8 cellular contexts compared by ENCODE assay signal in the genomic region with DNA sequence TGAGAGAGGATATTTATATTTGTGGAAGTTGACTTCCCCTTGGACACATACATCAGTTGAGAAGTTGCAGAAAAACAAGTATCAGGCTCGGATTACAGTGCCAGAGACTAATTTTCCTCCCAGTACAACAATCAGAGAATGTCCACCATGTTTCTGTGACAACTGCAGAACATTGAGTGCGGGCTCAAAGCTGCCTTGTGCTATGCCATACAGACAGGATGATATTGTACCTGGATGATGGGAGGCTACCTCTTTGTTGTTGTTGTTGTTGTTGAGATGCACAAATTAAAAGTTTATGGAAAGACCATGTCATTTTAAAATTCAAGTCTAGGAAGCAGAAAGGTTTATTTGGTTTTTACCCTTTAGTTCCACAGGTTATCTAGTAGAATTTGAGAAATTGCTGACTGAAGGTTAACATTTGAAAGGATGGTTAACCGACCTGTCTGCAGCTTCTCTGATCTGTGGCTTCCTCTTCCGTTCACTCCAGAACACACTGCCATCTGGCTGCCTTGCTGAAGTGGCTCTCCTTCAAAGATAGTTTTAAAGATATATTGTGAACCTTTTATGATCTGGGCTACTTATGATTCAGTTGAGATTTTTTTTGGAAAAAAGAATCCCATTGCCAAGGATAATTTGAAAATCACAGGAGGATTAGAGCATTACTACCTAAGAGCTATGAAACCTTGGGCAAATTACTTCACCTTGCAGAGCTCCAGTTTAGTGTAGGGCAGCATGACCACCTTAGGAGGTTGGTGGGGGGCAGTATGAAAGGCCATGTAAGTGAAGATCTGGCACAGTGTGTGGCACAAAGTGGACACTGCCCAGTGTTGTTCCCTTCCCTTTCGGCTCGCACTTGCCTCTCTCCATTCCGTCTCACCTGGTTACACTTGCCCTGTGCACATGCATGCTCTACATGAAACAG. TPM values are rescaled to one million over a fixed set of nuclear protein-coding genes. Genes with fewer than 3 reads are reported as not detected.
DNase-seq lines count a peak whose midpoint lies in the region; ATAC-seq, FAIRE-seq and TF ChIP-seq lines count a peak whose summit lies in the region.
"Had no signal": no experiment of that assay in that cellular context is flagged by ENCODE, and none has a peak within 500 bp of the region (broad histone marks: within the 10 kb centered on the region; RNA-seq: fewer than 3 reads in every experiment).

No MANE protein-coding gene starts in this region.

- FAIRE-seq in small intestine (lab: Jason Lieb, UNC) = no peak

- no peak for TF ChIP-seq CTCF in ascending aorta (IDR thresholded peaks at IDR 0.05)

- H3K4me3 ChIP-seq in small intestine (ENCODE audit: low read depth in 1 of 2, low read length in 2 of 2) (no peak overlapping the region), ascending aorta (no peak overlapping the region)

- peak; percentile 65 for ATAC-seq in GM19025 (IDR thresholded peaks at IDR 0.05; ENCODE audit: low read depth, unreplicated experiment)
- peak; percentile 87 for ATAC-seq in HG02981 (IDR thresholded peaks at IDR 0.05; ENCODE audit: unreplicated experiment)

- 67 to 79% (median 72%) methylated on average over 7 of the region's 7 CpGs for WGBS in small intestine, 3 donors

- no peaks in the 10 kb centered on the region for H3K27me3 ChIP-seq in small intestine (ENCODE audit: control insufficient read depth in 2 of 2, insufficient read depth in 2 of 2, low read length in 2 of 2)
- H3K27me3 ChIP-seq in ascending aorta = no peaks in the 10 kb centered on the region

- DNase-seq in UCSD-AML1 (lab: John Stamatoyannopoulos, UW; ENCODE audit: unreplicated experiment) (peak; percentile 30), small intestine (peak; percentile 56), ascending aorta (ENCODE audit: low spot score in 2 of 2) (no peak), SKM-1 treated with dmso at 0.1 percent for 144 hours (lab: John Stamatoyannopoulos, UW; ENCODE audit: unreplicated experiment) (no peak)
- no peak for DNase-seq in activated CD4-positive, CD25-positive, alpha-beta regulatory T cell treated with anti-CD3 and anti-CD28 coated beads, Interleukin-2, amount 50 U/mL, for 72 hours
- DNase-seq: amygdala had no signal

- H3K36me3 ChIP-seq in small intestine (ENCODE audit: control insufficient read depth in 2 of 2, insufficient read depth in 2 of 2, low read length in 2 of 2) (no peaks in the 10 kb centered on the region), ascending aorta (no peaks in the 10 kb centered on the region)

- intact Hi-C loops in ascending aorta (cut with DNase I) = no loop called here

- H3K27ac ChIP-seq in small intestine (ENCODE audit: low read depth in 1 of 2, low read length in 1 of 2) (no peak overlapping the region), ascending aorta (no peak overlapping the region)

- H3K4me1 ChIP-seq in small intestine (ENCODE audit: control insufficient read depth in 2 of 2, insufficient read depth in 1 of 2, low read depth in 1 of 2, low read length in 1 of 2) (peaks cover 2 to 3% of the 10 kb centered on the region in 2 donors), ascending aorta (no peaks in the 10 kb centered on the region)

- H3K9me3 ChIP-seq in small intestine (ENCODE audit: control insufficient read depth, low read depth) (no peaks in the 10 kb centered on the region), ascending aorta (no peaks in the 10 kb centered on the region)

RNA-seq across cellular contexts. Expression of gene TMEM200A, which starts 15.9 kb away (rescaled TPM):
- 1 to 10 TPM in 2 of 3 donors, under 1 TPM in 1; 0.45 to 6.5 (median 3.6) TPM for polyA plus RNA-seq in small intestine
- 3.6 TPM for total RNA-seq in ascending aorta

Comparison
In these comparisons a context has a peak if more than half of its experiments do, and no peak if none do; other contexts are left out.
1. DNase-seq: peak in UCSD-AML1 (single experiment) and small intestine (single experiment); none in ascending aorta (0 of 2), activated CD4-positive, CD25-positive, alpha-beta regulatory T cell treated with anti-CD3 and anti-CD28 coated beads, Interleukin-2, amount 50 U/mL, for 72 hours (single experiment) and SKM-1 treated with dmso at 0.1 percent for 144 hours (single experiment).